27 cellular contexts compared by ENCODE assay signal in genomic region chr11:34098813-34099212, GRCh38.
"Had no signal": no experiment of that assay in that cellular context is flagged by ENCODE, and none has a peak within 500 bp of the region (broad histone marks: within the 10 kb centered on the region; RNA-seq: fewer than 3 reads in every experiment).

No MANE protein-coding gene starts in this region.

- ATAC-seq: foreskin keratinocyte; gastroesophageal sphincter; heart left ventricle; left cardiac atrium; left lung; naive thymus-derived CD8-positive, alpha-beta T cell; pancreas; sciatic nerve; stimulated activated naive CD8-positive, alpha-beta T cell treated with anti-CD3 and anti-CD28 coated beads, Interleukin-15, amount 100 ng/mL, for 72 hours had no signal

- H2AFZ ChIP-seq: hepatocyte had no signal

- H3K27me3 Mint-ChIP-seq: naive thymus-derived CD8-positive, alpha-beta T cell; stimulated activated naive CD8-positive, alpha-beta T cell treated with anti-CD3 and anti-CD28 coated beads, Interleukin-15, amount 100 ng/mL, for 72 hours had no signal

- DNase-seq: dermis blood vessel endothelial cell; effector memory CD4-positive, alpha-beta T cell; foreskin keratinocyte; heart left ventricle; left cardiac atrium; left lung; mesenchymal stem cell; naive thymus-derived CD8-positive, alpha-beta T cell; nephron progenitor cell; pancreas; stimulated activated CD4-positive, alpha-beta T cell treated with anti-CD3 and anti-CD28 coated beads, Interleukin-12 subunit alpha, Interleukin-12 subunit beta, amount 100 ng/mL, for 4 hours; stimulated activated CD4-positive, alpha-beta T cell treated with anti-CD3 and anti-CD28 coated beads, Interleukin-1b, Interleukin-23, amount 100 ng/mL, for 48 hours; stimulated activated CD4-positive, alpha-beta T cell treated with anti-CD3 and anti-CD28 coated beads, Interleukin-4, amount 100 ng/mL, for 1 hour; stimulated activated CD8-positive, alpha-beta memory T cell treated with anti-CD3 and anti-CD28 coated beads, Interleukin-4, amount 100 ng/mL, for 48 hours; stimulated activated naive CD4-positive, alpha-beta T cell; stimulated activated naive CD8-positive, alpha-beta T cell treated with anti-CD3 and anti-CD28 coated beads, Interleukin-15, amount 100 ng/mL, for 72 hours; trophoblast cell had no signal

- H3K4me3 Mint-ChIP-seq: mesothelial cell of epicardium; naive thymus-derived CD8-positive, alpha-beta T cell; nephron progenitor cell; stimulated activated naive CD8-positive, alpha-beta T cell treated with anti-CD3 and anti-CD28 coated beads, Interleukin-15, amount 100 ng/mL, for 72 hours had no signal

- H3K9me3 ChIP-seq: esophagus muscularis mucosa, gastroesophageal sphincter, heart left ventricle, left lung, pancreas, suprapubic skin, vagina had no signal

- H3K27ac Mint-ChIP-seq: mesothelial cell of epicardium, nephron progenitor cell had no signal

- H3K4me2 ChIP-seq: hepatocyte, smooth muscle cell had no signal

- H3K9me3 Mint-ChIP-seq: mesothelial cell of epicardium; naive thymus-derived CD8-positive, alpha-beta T cell; nephron progenitor cell; stimulated activated naive CD8-positive, alpha-beta T cell treated with anti-CD3 and anti-CD28 coated beads, Interleukin-15, amount 100 ng/mL, for 72 hours had no signal

- H3K4me1 ChIP-seq: esophagus muscularis mucosa, foreskin keratinocyte, gastroesophageal sphincter, heart left ventricle, left lung, pancreas, suprapubic skin, vagina had no signal

- FAIRE-seq: endothelial cell of umbilical vein, pancreas had no signal

- H3K27ac ChIP-seq: coronary artery, esophagus muscularis mucosa, foreskin keratinocyte, gastroesophageal sphincter, heart left ventricle, hepatocyte, left lung, pancreas, suprapubic skin, vagina had no signal

- H3K27me3 ChIP-seq: esophagus muscularis mucosa, foreskin keratinocyte, gastroesophageal sphincter, heart left ventricle, hepatocyte, left lung, pancreas, suprapubic skin, vagina had no signal

- H3K4me3 ChIP-seq: coronary artery, esophagus muscularis mucosa, gastroesophageal sphincter, heart left ventricle, hepatocyte, left lung, pancreas, smooth muscle cell, suprapubic skin, vagina had no signal

- H3K4me1 Mint-ChIP-seq: mesothelial cell of epicardium, nephron progenitor cell had no signal
